9 cellular contexts compared by ENCODE assay signal in the genomic region with DNA sequence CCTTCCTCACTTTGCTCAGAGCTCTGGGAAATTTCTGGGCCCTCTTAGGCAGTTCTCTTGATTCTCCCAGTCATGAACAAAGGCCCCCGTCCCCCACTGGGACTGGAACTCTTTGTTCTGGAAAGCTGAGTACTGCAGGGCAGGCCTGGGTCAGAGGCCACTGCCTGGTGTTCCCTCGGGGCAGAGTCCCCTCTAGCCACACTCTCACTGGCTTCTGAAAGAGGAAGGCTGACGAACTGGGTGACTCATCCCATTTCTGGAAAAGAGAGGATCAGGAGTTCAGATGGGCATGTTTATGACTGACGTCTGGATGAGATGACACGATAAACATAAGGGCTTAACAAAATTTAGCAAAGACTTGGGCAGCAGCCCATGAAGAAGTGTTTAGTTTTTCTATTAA. TPM values are rescaled to one million over a fixed set of nuclear protein-coding genes. Genes with fewer than 3 reads are reported as not detected.
DNase-seq lines count a peak whose midpoint lies in the region; ATAC-seq and TF ChIP-seq lines count a peak whose summit lies in the region.
"Had no signal": no experiment of that assay in that cellular context is flagged by ENCODE, and none has a peak within 500 bp of the region (broad histone marks: within the 10 kb centered on the region; RNA-seq: fewer than 3 reads in every experiment).

No MANE protein-coding gene starts in this region.

- H3K4me1 ChIP-seq in adrenal gland (replicated peaks in 1 of 2) (no peaks in the 10 kb centered on the region), upper lobe of right lung (peaks cover 3% of the 10 kb centered on the region)

- no peak overlapping the region for H3K4me3 Mint-ChIP-seq in activated CD4-positive, alpha-beta T cell treated with anti-CD3 and anti-CD28 coated beads, Interleukin-2, amount 10 ng/mL, durations not matched to agents 24 days and 14 days
- no peak overlapping the region for H3K4me3 Mint-ChIP-seq in progenitor cell of endocrine pancreas (ENCODE audit: low read depth)

- H3K4me3 ChIP-seq in adrenal gland = no peak overlapping the region
- H3K4me3 ChIP-seq in upper lobe of right lung = no peak overlapping the region
- H3K4me3 ChIP-seq: BLaER1 treated with 17β-estradiol and CSF1 and Interleukin-3, amounts not matched to agents 10 nM and 100 nM had no signal

- ATAC-seq in upper lobe of right lung = peak; percentile 89
- ATAC-seq in GM21367 (IDR thresholded peaks at IDR 0.05; ENCODE audit: unreplicated experiment) = no peak

- no peak for DNase-seq in activated CD4-positive, alpha-beta T cell treated with anti-CD3 and anti-CD28 coated beads, Interleukin-2, amount 10 ng/mL, durations not matched to agents 24 days and 14 days
- no peak for DNase-seq in activated CD4-positive, alpha-beta T cell treated with anti-CD3 and anti-CD28 coated beads, Interleukin-2, amount 50 U/mL, for 1 hour
- DNase-seq in adrenal gland (peak; percentile 20 to 73 (median 59)), iPS-NIHi7 (ENCODE audit: extremely low spot score) (peak; percentile 46), upper lobe of right lung (peak; percentile 63), NCI-H2029 treated with DMSO at 0.1 percent for 48 hours (lab: John Stamatoyannopoulos, UW) (no peak), progenitor cell of endocrine pancreas (ENCODE audit: low spot score, unreplicated experiment) (no peak)

- peaks cover 26% of the 10 kb centered on the region for H3K4me1 Mint-ChIP-seq in activated CD4-positive, alpha-beta T cell treated with anti-CD3 and anti-CD28 coated beads, Interleukin-2, amount 10 ng/mL, durations not matched to agents 24 days and 14 days
- peaks cover 8% of the 10 kb centered on the region for H3K4me1 Mint-ChIP-seq in progenitor cell of endocrine pancreas (ENCODE audit: low read depth)

- no peak for TF ChIP-seq POLR2A in adrenal gland (IDR thresholded peaks at IDR 0.05)

- peak overlapping the region; percentile 56 for H3K27ac Mint-ChIP-seq in activated CD4-positive, alpha-beta T cell treated with anti-CD3 and anti-CD28 coated beads, Interleukin-2, amount 10 ng/mL, durations not matched to agents 24 days and 14 days
- no peak overlapping the region for H3K27ac Mint-ChIP-seq in progenitor cell of endocrine pancreas

- WGBS in adrenal gland, 4 donors = 13 to 61% (median 42%) methylated on average over 4 to 5 of the region's 5 CpGs

- H3K27ac ChIP-seq in adrenal gland (peak overlapping the region in 2 of 5 donors; percentile 26 to 49), upper lobe of right lung (no peak overlapping the region)

- H3K36me3 Mint-ChIP-seq in activated CD4-positive, alpha-beta T cell treated with anti-CD3 and anti-CD28 coated beads, Interleukin-2, amount 10 ng/mL, durations not matched to agents 24 days and 14 days (ENCODE audit: low read depth) = no peaks in the 10 kb centered on the region
- H3K36me3 Mint-ChIP-seq in progenitor cell of endocrine pancreas (ENCODE audit: insufficient read depth) = no peaks in the 10 kb centered on the region

- H3K27me3 ChIP-seq in adrenal gland (no peaks in the 10 kb centered on the region), upper lobe of right lung (no peaks in the 10 kb centered on the region)
- H3K27me3 ChIP-seq: BLaER1 treated with 17β-estradiol and CSF1 and Interleukin-3, amounts not matched to agents 10 nM and 100 nM had no signal

- H3K9me3 ChIP-seq in adrenal gland (replicated peaks in 1 of 3) (no peaks in the 10 kb centered on the region), upper lobe of right lung (no peaks in the 10 kb centered on the region)

- no peaks in the 10 kb centered on the region for H3K36me3 ChIP-seq in adrenal gland (replicated peaks in 1 of 2)
- no peaks in the 10 kb centered on the region for H3K36me3 ChIP-seq in upper lobe of right lung
- H3K36me3 ChIP-seq: BLaER1 treated with 17β-estradiol and CSF1 and Interleukin-3, amounts not matched to agents 10 nM and 100 nM had no signal

- H3K27me3 Mint-ChIP-seq in activated CD4-positive, alpha-beta T cell treated with anti-CD3 and anti-CD28 coated beads, Interleukin-2, amount 10 ng/mL, durations not matched to agents 24 days and 14 days = no peaks in the 10 kb centered on the region
- no peaks in the 10 kb centered on the region for H3K27me3 Mint-ChIP-seq in progenitor cell of endocrine pancreas

- H3K9me3 Mint-ChIP-seq in activated CD4-positive, alpha-beta T cell treated with anti-CD3 and anti-CD28 coated beads, Interleukin-2, amount 10 ng/mL, durations not matched to agents 24 days and 14 days = no peaks in the 10 kb centered on the region
- H3K9me3 Mint-ChIP-seq in progenitor cell of endocrine pancreas (ENCODE audit: low read depth) = peaks cover 4% of the 10 kb centered on the region

- intact Hi-C loops in activated CD4-positive, alpha-beta T cell treated with anti-CD3 and anti-CD28 coated beads, Interleukin-2, amount 10 ng/mL, durations not matched to agents 24 days and 14 days (cut with micrococcal nuclease) = loop anchor here (2.0 kb wide), 1 partner anchor 51 kb away; no protein-coding TSS in a partner anchor
- intact Hi-C loops in adrenal gland (cut with DNase I) (no loop called here), upper lobe of right lung (cut with DNase I) (no loop called here)

- TF ChIP-seq CTCF in adrenal gland (IDR thresholded peaks at IDR 0.05) (no peak), upper lobe of right lung (IDR thresholded peaks at IDR 0.05) (no peak), progenitor cell of endocrine pancreas (IDR thresholded peaks at IDR 0.05; ENCODE audit: unreplicated experiment) (no peak)

RNA-seq across cellular contexts. Expression of gene DDX3X, which starts 47.7 kb away (rescaled TPM):
- total RNA-seq in activated CD4-positive, alpha-beta T cell treated with anti-CD3 and anti-CD28 coated beads, Interleukin-2, amount 10 ng/mL, durations not matched to agents 24 days and 14 days = 307 and 313 TPM in 2 replicates
- total RNA-seq in adrenal gland (100 to 1,000 TPM; 199 to 391 (median 270) TPM), upper lobe of right lung (234 TPM), progenitor cell of endocrine pancreas (308 and 338 TPM in 2 replicates)
- 100 to 1,000 TPM in 1 of 3 donors, 10 to 100 TPM in 2; 59.4 to 123 (median 64.7) TPM for polyA plus RNA-seq in adrenal gland

Comparison
In these comparisons a context has a peak if more than half of its experiments do, and no peak if none do; other contexts are left out.
1. DNase-seq: peak in adrenal gland (7 of 7), iPS-NIHi7 (single experiment) and upper lobe of right lung (single experiment); none in activated CD4-positive, alpha-beta T cell treated with anti-CD3 and anti-CD28 coated beads, Interleukin-2, amount 10 ng/mL, durations not matched to agents 24 days and 14 days (single experiment), activated CD4-positive, alpha-beta T cell treated with anti-CD3 and anti-CD28 coated beads, Interleukin-2, amount 50 U/mL, for 1 hour (single experiment), NCI-H2029 treated with DMSO at 0.1 percent for 48 hours (single experiment) and progenitor cell of endocrine pancreas (single experiment).